In genomic region chrX:14029425-14030247, GRCh38 we compare ENCODE assay signal across 1 cellular context.
A peak's percentile ranks its signal among the peaks of the same experiment; 100 is the strongest.
TF ChIP-seq lines count a peak whose summit lies in the region.

A gene with protein sequence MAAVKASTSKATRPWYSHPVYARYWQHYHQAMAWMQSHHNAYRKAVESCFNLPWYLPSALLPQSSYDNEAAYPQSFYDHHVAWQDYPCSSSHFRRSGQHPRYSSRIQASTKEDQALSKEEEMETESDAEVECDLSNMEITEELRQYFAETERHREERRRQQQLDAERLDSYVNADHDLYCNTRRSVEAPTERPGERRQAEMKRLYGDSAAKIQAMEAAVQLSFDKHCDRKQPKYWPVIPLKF (minus strand): TSS chrX:14029892. CDS start chrX:14021478, 8,414 bp downstream.

TF ChIP-seq in HepG2, 621 proteins besides CTCF, POLR2A, EP300 and RAD21 (continued from another document and continues in another):
- TF ChIP-seq ZNF556 (CRISPR knock-in tag; IDR thresholded peaks at IDR 0.05; ENCODE audit: borderline replicate concordance), result peak; percentile 68; the same call in 1 of the 2 replicates
- TF ChIP-seq, protein P1, sequence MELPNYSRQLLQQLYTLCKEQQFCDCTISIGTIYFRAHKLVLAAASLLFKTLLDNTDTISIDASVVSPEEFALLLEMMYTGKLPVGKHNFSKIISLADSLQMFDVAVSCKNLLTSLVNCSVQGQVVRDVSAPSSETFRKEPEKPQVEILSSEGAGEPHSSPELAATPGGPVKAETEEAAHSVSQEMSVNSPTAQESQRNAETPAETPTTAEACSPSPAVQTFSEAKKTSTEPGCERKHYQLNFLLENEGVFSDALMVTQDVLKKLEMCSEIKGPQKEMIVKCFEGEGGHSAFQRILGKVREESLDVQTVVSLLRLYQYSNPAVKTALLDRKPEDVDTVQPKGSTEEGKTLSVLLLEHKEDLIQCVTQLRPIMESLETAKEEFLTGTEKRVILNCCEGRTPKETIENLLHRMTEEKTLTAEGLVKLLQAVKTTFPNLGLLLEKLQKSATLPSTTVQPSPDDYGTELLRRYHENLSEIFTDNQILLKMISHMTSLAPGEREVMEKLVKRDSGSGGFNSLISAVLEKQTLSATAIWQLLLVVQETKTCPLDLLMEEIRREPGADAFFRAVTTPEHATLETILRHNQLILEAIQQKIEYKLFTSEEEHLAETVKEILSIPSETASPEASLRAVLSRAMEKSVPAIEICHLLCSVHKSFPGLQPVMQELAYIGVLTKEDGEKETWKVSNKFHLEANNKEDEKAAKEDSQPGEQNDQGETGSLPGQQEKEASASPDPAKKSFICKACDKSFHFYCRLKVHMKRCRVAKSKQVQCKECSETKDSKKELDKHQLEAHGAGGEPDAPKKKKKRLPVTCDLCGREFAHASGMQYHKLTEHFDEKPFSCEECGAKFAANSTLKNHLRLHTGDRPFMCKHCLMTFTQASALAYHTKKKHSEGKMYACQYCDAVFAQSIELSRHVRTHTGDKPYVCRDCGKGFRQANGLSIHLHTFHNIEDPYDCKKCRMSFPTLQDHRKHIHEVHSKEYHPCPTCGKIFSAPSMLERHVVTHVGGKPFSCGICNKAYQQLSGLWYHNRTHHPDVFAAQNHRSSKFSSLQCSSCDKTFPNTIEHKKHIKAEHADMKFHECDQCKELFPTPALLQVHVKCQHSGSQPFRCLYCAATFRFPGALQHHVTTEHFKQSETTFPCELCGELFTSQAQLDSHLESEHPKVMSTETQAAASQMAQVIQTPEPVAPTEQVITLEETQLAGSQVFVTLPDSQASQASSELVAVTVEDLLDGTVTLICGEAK (IDR thresholded peaks at IDR 0.05), result peak; percentile 65
- TF ChIP-seq, protein P1 (CRISPR knock-in tag; IDR thresholded peaks at IDR 0.05), result no peak
- TF ChIP-seq ZNF24 (IDR thresholded peaks at IDR 0.05), result no peak
- TF ChIP-seq, protein P2, sequence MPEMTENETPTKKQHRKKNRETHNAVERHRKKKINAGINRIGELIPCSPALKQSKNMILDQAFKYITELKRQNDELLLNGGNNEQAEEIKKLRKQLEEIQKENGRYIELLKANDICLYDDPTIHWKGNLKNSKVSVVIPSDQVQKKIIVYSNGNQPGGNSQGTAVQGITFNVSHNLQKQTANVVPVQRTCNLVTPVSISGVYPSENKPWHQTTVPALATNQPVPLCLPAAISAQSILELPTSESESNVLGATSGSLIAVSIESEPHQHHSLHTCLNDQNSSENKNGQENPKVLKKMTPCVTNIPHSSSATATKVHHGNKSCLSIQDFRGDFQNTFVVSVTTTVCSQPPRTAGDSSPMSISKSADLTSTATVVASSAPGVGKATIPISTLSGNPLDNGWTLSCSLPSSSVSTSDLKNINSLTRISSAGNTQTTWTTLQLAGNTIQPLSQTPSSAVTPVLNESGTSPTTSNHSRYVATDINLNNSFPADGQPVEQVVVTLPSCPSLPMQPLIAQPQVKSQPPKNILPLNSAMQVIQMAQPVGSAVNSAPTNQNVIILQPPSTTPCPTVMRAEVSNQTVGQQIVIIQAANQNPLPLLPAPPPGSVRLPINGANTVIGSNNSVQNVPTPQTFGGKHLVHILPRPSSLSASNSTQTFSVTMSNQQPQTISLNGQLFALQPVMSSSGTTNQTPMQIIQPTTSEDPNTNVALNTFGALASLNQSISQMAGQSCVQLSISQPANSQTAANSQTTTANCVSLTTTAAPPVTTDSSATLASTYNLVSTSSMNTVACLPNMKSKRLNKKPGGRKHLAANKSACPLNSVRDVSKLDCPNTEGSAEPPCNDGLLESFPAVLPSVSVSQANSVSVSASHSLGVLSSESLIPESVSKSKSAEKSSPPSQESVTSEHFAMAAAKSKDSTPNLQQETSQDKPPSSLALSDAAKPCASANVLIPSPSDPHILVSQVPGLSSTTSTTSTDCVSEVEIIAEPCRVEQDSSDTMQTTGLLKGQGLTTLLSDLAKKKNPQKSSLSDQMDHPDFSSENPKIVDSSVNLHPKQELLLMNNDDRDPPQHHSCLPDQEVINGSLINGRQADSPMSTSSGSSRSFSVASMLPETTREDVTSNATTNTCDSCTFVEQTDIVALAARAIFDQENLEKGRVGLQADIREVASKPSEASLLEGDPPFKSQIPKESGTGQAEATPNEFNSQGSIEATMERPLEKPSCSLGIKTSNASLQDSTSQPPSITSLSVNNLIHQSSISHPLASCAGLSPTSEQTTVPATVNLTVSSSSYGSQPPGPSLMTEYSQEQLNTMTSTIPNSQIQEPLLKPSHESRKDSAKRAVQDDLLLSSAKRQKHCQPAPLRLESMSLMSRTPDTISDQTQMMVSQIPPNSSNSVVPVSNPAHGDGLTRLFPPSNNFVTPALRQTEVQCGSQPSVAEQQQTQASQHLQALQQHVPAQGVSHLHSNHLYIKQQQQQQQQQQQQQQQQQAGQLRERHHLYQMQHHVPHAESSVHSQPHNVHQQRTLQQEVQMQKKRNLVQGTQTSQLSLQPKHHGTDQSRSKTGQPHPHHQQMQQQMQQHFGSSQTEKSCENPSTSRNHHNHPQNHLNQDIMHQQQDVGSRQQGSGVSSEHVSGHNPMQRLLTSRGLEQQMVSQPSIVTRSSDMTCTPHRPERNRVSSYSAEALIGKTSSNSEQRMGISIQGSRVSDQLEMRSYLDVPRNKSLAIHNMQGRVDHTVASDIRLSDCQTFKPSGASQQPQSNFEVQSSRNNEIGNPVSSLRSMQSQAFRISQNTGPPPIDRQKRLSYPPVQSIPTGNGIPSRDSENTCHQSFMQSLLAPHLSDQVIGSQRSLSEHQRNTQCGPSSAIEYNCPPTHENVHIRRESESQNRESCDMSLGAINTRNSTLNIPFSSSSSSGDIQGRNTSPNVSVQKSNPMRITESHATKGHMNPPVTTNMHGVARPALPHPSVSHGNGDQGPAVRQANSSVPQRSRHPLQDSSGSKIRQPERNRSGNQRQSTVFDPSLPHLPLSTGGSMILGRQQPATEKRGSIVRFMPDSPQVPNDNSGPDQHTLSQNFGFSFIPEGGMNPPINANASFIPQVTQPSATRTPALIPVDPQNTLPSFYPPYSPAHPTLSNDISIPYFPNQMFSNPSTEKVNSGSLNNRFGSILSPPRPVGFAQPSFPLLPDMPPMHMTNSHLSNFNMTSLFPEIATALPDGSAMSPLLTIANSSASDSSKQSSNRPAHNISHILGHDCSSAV (CRISPR knock-in tag; IDR thresholded peaks at IDR 0.05; ENCODE audit: borderline replicate concordance), result no peak
- TF ChIP-seq SOX13 (IDR thresholded peaks at IDR 0.05), result no peak
- TF ChIP-seq SOX13 (CRISPR knock-in tag; conservative IDR thresholded peaks at IDR 0.05 in 1 of 2, IDR thresholded peaks at IDR 0.05 in 1 of 2), result peak in 1 of 2 experiments; percentile 29; a peak in 1 of 4 replicates
- no peak for TF ChIP-seq SOX5 (CRISPR knock-in tag; IDR thresholded peaks at IDR 0.05; ENCODE audit: borderline replicate concordance)
- no peak for TF ChIP-seq ZNF841 (CRISPR knock-in tag; IDR thresholded peaks at IDR 0.05; ENCODE audit: borderline replicate concordance)
- TF ChIP-seq ELF1 (CRISPR knock-in tag; IDR thresholded peaks at IDR 0.05), result peak; percentile 83
- TF ChIP-seq ZFP1 (CRISPR knock-in tag; IDR thresholded peaks at IDR 0.05), result 0 out of 2 replicates have a peak, but pooled peaks have one; percentile 25
- TF ChIP-seq, protein P3, sequence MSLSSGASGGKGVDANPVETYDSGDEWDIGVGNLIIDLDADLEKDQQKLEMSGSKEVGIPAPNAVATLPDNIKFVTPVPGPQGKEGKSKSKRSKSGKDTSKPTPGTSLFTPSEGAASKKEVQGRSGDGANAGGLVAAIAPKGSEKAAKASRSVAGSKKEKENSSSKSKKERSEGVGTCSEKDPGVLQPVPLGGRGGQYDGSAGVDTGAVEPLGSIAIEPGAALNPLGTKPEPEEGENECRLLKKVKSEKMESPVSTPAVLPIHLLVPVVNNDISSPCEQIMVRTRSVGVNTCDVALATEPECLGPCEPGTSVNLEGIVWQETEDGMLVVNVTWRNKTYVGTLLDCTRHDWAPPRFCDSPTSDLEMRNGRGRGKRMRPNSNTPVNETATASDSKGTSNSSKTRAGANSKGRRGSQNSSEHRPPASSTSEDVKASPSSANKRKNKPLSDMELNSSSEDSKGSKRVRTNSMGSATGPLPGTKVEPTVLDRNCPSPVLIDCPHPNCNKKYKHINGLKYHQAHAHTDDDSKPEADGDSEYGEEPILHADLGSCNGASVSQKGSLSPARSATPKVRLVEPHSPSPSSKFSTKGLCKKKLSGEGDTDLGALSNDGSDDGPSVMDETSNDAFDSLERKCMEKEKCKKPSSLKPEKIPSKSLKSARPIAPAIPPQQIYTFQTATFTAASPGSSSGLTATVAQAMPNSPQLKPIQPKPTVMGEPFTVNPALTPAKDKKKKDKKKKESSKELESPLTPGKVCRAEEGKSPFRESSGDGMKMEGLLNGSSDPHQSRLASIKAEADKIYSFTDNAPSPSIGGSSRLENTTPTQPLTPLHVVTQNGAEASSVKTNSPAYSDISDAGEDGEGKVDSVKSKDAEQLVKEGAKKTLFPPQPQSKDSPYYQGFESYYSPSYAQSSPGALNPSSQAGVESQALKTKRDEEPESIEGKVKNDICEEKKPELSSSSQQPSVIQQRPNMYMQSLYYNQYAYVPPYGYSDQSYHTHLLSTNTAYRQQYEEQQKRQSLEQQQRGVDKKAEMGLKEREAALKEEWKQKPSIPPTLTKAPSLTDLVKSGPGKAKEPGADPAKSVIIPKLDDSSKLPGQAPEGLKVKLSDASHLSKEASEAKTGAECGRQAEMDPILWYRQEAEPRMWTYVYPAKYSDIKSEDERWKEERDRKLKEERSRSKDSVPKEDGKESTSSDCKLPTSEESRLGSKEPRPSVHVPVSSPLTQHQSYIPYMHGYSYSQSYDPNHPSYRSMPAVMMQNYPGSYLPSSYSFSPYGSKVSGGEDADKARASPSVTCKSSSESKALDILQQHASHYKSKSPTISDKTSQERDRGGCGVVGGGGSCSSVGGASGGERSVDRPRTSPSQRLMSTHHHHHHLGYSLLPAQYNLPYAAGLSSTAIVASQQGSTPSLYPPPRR (CRISPR knock-in tag; IDR thresholded peaks at IDR 0.05; ENCODE audit: borderline replicate concordance), result 0 out of 2 replicates have a peak, but pooled peaks have one; percentile 17
- no peak for TF ChIP-seq RARA (CRISPR knock-in tag; IDR thresholded peaks at IDR 0.05)
- TF ChIP-seq ZNF605 (CRISPR knock-in tag; IDR thresholded peaks at IDR 0.05), result 0 out of 2 replicates have a peak, but pooled peaks have one; percentile 40
- peak; percentile 57 for TF ChIP-seq HNRNPK (IDR thresholded peaks at IDR 0.05; ENCODE audit: low read depth, low read length, poor library complexity, severe bottlenecking)
- TF ChIP-seq, protein P4, sequence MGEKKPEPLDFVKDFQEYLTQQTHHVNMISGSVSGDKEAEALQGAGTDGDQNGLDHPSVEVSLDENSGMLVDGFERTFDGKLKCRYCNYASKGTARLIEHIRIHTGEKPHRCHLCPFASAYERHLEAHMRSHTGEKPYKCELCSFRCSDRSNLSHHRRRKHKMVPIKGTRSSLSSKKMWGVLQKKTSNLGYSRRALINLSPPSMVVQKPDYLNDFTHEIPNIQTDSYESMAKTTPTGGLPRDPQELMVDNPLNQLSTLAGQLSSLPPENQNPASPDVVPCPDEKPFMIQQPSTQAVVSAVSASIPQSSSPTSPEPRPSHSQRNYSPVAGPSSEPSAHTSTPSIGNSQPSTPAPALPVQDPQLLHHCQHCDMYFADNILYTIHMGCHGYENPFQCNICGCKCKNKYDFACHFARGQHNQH (CRISPR knock-in tag; IDR thresholded peaks at IDR 0.05), result peak; percentile 32; the same call in 1 of the 2 replicates
- TF ChIP-seq NFATC3 (CRISPR knock-in tag; IDR thresholded peaks at IDR 0.05), result no peak
- TF ChIP-seq, protein P5, sequence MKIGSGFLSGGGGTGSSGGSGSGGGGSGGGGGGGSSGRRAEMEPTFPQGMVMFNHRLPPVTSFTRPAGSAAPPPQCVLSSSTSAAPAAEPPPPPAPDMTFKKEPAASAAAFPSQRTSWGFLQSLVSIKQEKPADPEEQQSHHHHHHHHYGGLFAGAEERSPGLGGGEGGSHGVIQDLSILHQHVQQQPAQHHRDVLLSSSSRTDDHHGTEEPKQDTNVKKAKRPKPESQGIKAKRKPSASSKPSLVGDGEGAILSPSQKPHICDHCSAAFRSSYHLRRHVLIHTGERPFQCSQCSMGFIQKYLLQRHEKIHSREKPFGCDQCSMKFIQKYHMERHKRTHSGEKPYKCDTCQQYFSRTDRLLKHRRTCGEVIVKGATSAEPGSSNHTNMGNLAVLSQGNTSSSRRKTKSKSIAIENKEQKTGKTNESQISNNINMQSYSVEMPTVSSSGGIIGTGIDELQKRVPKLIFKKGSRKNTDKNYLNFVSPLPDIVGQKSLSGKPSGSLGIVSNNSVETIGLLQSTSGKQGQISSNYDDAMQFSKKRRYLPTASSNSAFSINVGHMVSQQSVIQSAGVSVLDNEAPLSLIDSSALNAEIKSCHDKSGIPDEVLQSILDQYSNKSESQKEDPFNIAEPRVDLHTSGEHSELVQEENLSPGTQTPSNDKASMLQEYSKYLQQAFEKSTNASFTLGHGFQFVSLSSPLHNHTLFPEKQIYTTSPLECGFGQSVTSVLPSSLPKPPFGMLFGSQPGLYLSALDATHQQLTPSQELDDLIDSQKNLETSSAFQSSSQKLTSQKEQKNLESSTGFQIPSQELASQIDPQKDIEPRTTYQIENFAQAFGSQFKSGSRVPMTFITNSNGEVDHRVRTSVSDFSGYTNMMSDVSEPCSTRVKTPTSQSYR (CRISPR knock-in tag; IDR thresholded peaks at IDR 0.05; ENCODE audit: borderline replicate concordance), result peak; percentile 57; the same call in 1 of the 2 replicates
- no peak for TF ChIP-seq ZNF749 (CRISPR knock-in tag; IDR thresholded peaks at IDR 0.05; ENCODE audit: borderline replicate concordance)
- no peak for TF ChIP-seq ZNF639 (CRISPR knock-in tag; conservative IDR thresholded peaks at IDR 0.05)
